22 cellular contexts compared by ENCODE assay signal in the genomic region with DNA sequence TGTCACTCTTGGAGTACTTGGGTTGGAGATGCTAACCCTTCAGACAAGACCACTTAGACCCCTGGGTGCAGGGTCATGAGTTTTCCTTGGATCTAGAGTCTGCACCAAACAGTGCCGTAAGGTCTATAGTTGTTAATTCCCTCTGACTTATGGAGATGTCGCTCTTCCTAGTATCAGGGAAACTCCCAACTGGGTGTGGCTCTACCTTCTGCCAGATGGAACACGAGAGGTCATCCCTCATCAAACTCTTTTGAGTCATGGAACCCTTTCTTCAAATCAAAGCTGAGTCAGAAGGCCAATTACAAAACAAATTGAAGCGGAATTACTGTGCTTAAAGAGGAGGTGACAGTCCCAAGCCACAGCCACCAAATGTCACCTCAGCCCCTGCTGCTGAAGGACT.
"Had no signal": no experiment of that assay in that cellular context is flagged by ENCODE, and none has a peak within 500 bp of the region (broad histone marks: within the 10 kb centered on the region; RNA-seq: fewer than 3 reads in every experiment).

No MANE protein-coding gene starts in this region.

- H3K27ac ChIP-seq: epithelial cell of prostate, neural progenitor cell, tibial nerve had no signal

- FAIRE-seq: urothelium cell line had no signal

- H3K4me3 ChIP-seq: gastroesophageal sphincter, heart right ventricle, neural progenitor cell, tibial nerve had no signal

- H3K9me3 ChIP-seq: gastroesophageal sphincter, heart right ventricle, tibial nerve had no signal

- H3K27me3 ChIP-seq: gastroesophageal sphincter, heart right ventricle, neural progenitor cell, tibial nerve had no signal

- H3K36me3 ChIP-seq: gastroesophageal sphincter, heart right ventricle, neural progenitor cell, tibial nerve had no signal

- ATAC-seq: activated T-cell treated with anti-CD3 and anti-CD28 coated beads, Interleukin-2, amount 50 U/mL, for 72 hours; naive thymus-derived CD4-positive, alpha-beta T cell; stimulated activated naive CD8-positive, alpha-beta T cell treated with anti-CD3 and anti-CD28 coated beads, Interleukin-15, Interleukin-2, amounts not matched to agents 100 U/mL and 50 U/mL, for 24 hours had no signal

- DNase-seq: activated CD4-positive, alpha-beta T cell treated with anti-CD3 and anti-CD28 coated beads, Interleukin-2, amount 50 U/mL, for 1 hour; activated CD4-positive, CD25-positive, alpha-beta regulatory T cell treated with anti-CD3 and anti-CD28 coated beads, Interleukin-2, amount 50 U/mL, for 72 hours; activated CD8-positive, alpha-beta memory T cell treated with anti-CD3 and anti-CD28 coated beads, Interleukin-2, amount 50 U/mL, for 4 hours; activated effector memory CD4-positive, alpha-beta T cell treated with anti-CD3 and anti-CD28 coated beads, Interleukin-2, amount 50 U/mL, for 16 hours; activated naive CD4-positive, alpha-beta T cell treated with anti-CD3 and anti-CD28 coated beads, Interleukin-2, amount 50 U/mL, for 16 hours; activated T-cell treated with anti-CD3 and anti-CD28 coated beads, Interleukin-2, amount 50 U/mL, for 72 hours; aorta; cerebellar nuclear complex; effector CD8-positive, alpha-beta T cell; heart right ventricle; kidney glomerular epithelial cell; left ventricle myocardium superior; naive thymus-derived CD4-positive, alpha-beta T cell; stimulated activated CD4-positive, alpha-beta T cell treated with anti-CD3 and anti-CD28 coated beads, Interleukin-12 subunit alpha, Interleukin-12 subunit beta, amount 100 ng/mL, for 4 hours; stimulated activated CD4-positive, alpha-beta T cell treated with anti-CD3 and anti-CD28 coated beads, Interleukin-2, amount 100 ng/mL, for 24 hours; stimulated activated naive CD8-positive, alpha-beta T cell treated with anti-CD3 and anti-CD28 coated beads, Interleukin-15, Interleukin-2, amounts not matched to agents 100 U/mL and 50 U/mL, for 24 hours; substantia nigra had no signal
